Comparison of ENCODE assay signal across 16 cellular contexts in the genomic region with DNA sequence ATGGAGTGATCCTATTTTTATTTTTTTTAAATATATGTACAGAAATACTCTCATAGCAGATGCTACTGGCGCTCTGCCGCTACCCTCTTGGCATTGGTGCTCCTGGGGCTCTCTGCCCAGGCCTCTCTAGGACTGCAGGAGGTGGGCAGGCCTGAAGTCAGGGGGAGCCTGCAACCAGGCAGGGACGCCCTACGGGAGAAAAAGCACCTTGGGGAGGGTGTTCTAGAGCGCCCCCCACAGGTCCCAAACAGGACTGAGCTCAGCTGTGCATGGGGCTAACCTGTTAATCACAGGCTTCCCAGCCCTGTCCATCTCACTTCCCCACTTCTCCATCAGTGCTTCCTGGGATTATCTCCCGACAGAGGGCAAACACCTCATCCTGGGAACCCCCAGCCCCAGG.
DNase-seq lines count a peak whose midpoint lies in the region; ATAC-seq and TF ChIP-seq lines count a peak whose summit lies in the region.
"Had no signal": no experiment of that assay in that cellular context is flagged by ENCODE, and none has a peak within 500 bp of the region (broad histone marks: within the 10 kb centered on the region; RNA-seq: fewer than 3 reads in every experiment).

No MANE protein-coding gene starts in this region.

- WGBS in GM23248 (ENCODE audit: low coverage in 1 of 2, low lambda C conversion rate in 2 of 2, missing lambda C conversion rate in 2 of 2), 2 experiments: 60 to 72% methylated on average over 6 of the region's 6 CpGs

- peak; percentile 56 for TF ChIP-seq CTCF in Loucy (conservative IDR thresholded peaks at IDR 0.05; ENCODE audit: low read length)
- TF ChIP-seq CTCF in choroid plexus epithelial cell (conservative IDR thresholded peaks at IDR 0.05; ENCODE audit: low read depth, low read length): peak; percentile 12
- TF ChIP-seq CTCF in osteocyte (IDR thresholded peaks at IDR 0.05): peak; percentile 14

- peaks cover 20% of the 10 kb centered on the region for H3K4me1 Mint-ChIP-seq in osteocyte (ENCODE audit: unreplicated experiment)

- H3K9me2 ChIP-seq in Loucy (replicated peaks; ENCODE audit: low read depth, low read length): no peaks in the 10 kb centered on the region
- no peaks in the 10 kb centered on the region for H3K9me2 ChIP-seq in GM23248 (ENCODE audit: insufficient read depth)

- H3K27me3 Mint-ChIP-seq in osteocyte (ENCODE audit: unreplicated experiment): peaks cover 12% of the 10 kb centered on the region

- H3K36me3 Mint-ChIP-seq in osteocyte (ENCODE audit: unreplicated experiment): no peaks in the 10 kb centered on the region

- no peak overlapping the region for H3K4me3 Mint-ChIP-seq in osteocyte (ENCODE audit: unreplicated experiment)
- H3K4me3 Mint-ChIP-seq: activated T-helper 17 cell treated with anti-CD3 and anti-CD28 coated beads, Interleukin-2, amount 50 U/mL, for 72 hours; T-helper 1 cell treated with Interleukin-12 subunit alpha and Interleukin-12 subunit beta and Interleukin-4 antibody, amounts not matched to agents 30 μg/mL and 1 μg/mL, for 36 hours had no signal

- no peak overlapping the region for H3K27ac Mint-ChIP-seq in osteocyte (ENCODE audit: unreplicated experiment)
- H3K27ac Mint-ChIP-seq: activated T-helper 17 cell treated with anti-CD3 and anti-CD28 coated beads, Interleukin-2, amount 50 U/mL, for 72 hours; T-helper 1 cell treated with Interleukin-12 subunit alpha and Interleukin-12 subunit beta and Interleukin-4 antibody, amounts not matched to agents 30 μg/mL and 1 μg/mL, for 36 hours had no signal

- H3F3A ChIP-seq in Loucy (ENCODE audit: low read depth) (no peaks in the 10 kb centered on the region), GM23248 (ENCODE audit: insufficient read depth) (no peaks in the 10 kb centered on the region; the same call in 1 of the 2 replicates)

- H3K27ac ChIP-seq in GM23248: no peak overlapping the region
- H3K27ac ChIP-seq: heart right ventricle, Peyer's patch had no signal

- H3K9ac ChIP-seq in Loucy (ENCODE audit: low read depth, low read length, poor library complexity, severe bottlenecking) (no peak overlapping the region), GM23248 (no peak overlapping the region)

- H3K36me3 ChIP-seq in Loucy (ENCODE audit: insufficient read depth, low read length) (no peaks in the 10 kb centered on the region), GM23248 (ENCODE audit: low read depth) (no peaks in the 10 kb centered on the region)
- H3K36me3 ChIP-seq: heart right ventricle, Peyer's patch had no signal

- H3K27me3 ChIP-seq in Loucy (ENCODE audit: insufficient read depth, low read length, poor library complexity, severe bottlenecking) (no peaks in the 10 kb centered on the region), GM23248 (replicated peaks; ENCODE audit: insufficient read depth) (peaks cover 13% of the 10 kb centered on the region; the same call in 1 of the 2 replicates)
- H3K27me3 ChIP-seq: Peyer's patch had no signal

- DNase-seq in DMS 273 (lab: John Stamatoyannopoulos, UW; ENCODE audit: unreplicated experiment): peak; percentile 26
- DNase-seq in DMS 273 treated with DMSO at 0.1 percent for 48 hours (lab: John Stamatoyannopoulos, UW): no peak
- DNase-seq in choroid plexus epithelial cell (ENCODE audit: low read depth): no peak
- DNase-seq in osteocyte (ENCODE audit: extremely low spot score, unreplicated experiment): no peak
- DNase-seq in GM23248: no peak
- DNase-seq in NCI-H1417 treated with DMSO at 0.1 percent for 48 hours (lab: John Stamatoyannopoulos, UW): no peak
- DNase-seq: aorta, HCEC 1CT, heart right ventricle, NCI-H1048, NCI-H345, Peyer's patch had no signal

- H3K4me3 ChIP-seq in Loucy (ENCODE audit: low read length, poor library complexity, severe bottlenecking): no peak overlapping the region
- H3K4me3 ChIP-seq in choroid plexus epithelial cell (ENCODE audit: low read depth, low read length): no peak overlapping the region
- H3K4me3 ChIP-seq in GM23248: no peak overlapping the region
- H3K4me3 ChIP-seq: Peyer's patch had no signal

- no peak for ATAC-seq in GM18517 (IDR thresholded peaks at IDR 0.05; ENCODE audit: unreplicated experiment)
- ATAC-seq: activated T-helper 17 cell treated with anti-CD3 and anti-CD28 coated beads, Interleukin-2, amount 50 U/mL, for 72 hours had no signal

- no peaks in the 10 kb centered on the region for H3K9me3 ChIP-seq in Loucy (ENCODE audit: insufficient read depth, low read depth, low read length)
- H3K9me3 ChIP-seq in GM23248 (ENCODE audit: low read depth): no peaks in the 10 kb centered on the region
- H3K9me3 ChIP-seq: heart right ventricle, Peyer's patch had no signal

- in situ Hi-C loops in GM23248 (cut with MboI): no loop called here

- no peak overlapping the region for H2AFZ ChIP-seq in Loucy (ENCODE audit: low read length)
- no peak overlapping the region for H2AFZ ChIP-seq in GM23248

- H3K4me2 ChIP-seq in Loucy (ENCODE audit: low read depth, low read length, poor library complexity, severe bottlenecking) (no peak overlapping the region), GM23248 (ENCODE audit: unreplicated experiment) (no peak overlapping the region)

- H3K9me3 Mint-ChIP-seq in osteocyte (ENCODE audit: unreplicated experiment): peaks cover 7% of the 10 kb centered on the region

- H3K4me1 ChIP-seq in Loucy (ENCODE audit: insufficient read depth, low read length, poor library complexity, severe bottlenecking) (peaks cover 11% of the 10 kb centered on the region), GM23248 (ENCODE audit: insufficient read depth) (peaks cover 8% of the 10 kb centered on the region)

- H4K20me1 ChIP-seq in Loucy (ENCODE audit: insufficient read depth, low read length, poor library complexity, severe bottlenecking): no peaks in the 10 kb centered on the region
- no peaks in the 10 kb centered on the region for H4K20me1 ChIP-seq in GM23248 (ENCODE audit: insufficient read depth)

- no peaks in the 10 kb centered on the region for H3K79me2 ChIP-seq in Loucy (ENCODE audit: insufficient read depth, low read length)
- no peaks in the 10 kb centered on the region for H3K79me2 ChIP-seq in GM23248 (ENCODE audit: insufficient read depth)
